In the genomic region with DNA sequence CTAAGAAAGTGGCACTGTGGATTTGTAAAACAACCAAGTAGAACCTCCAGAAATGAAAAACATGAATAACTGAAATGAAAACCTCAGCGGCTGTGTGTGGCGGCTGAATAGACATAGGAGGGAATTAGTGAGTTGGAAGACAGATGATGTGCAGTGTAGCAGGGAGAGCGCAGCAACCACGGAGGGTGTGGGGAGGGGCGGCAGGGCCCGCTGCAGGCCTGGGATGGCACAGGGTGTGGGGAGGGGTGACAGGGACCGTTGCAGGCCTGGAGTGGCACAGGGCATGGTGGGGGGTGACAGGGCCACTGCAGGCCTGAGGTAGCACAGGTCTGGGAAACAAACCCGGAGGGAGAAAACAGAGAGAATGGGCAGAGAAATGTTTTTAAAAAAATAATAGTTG, we compare ENCODE assay signal across 17 cellular contexts. TPM values are rescaled to one million over a fixed set of nuclear protein-coding genes. Genes with fewer than 3 reads are reported as not detected.
A peak's percentile ranks its signal among the peaks of the same experiment; 100 is the strongest.
DNase-seq lines count a peak whose midpoint lies in the region; ATAC-seq and TF ChIP-seq lines count a peak whose summit lies in the region.
"Had no signal": no experiment of that assay in that cellular context is flagged by ENCODE, and none has a peak within 500 bp of the region (broad histone marks: within the 10 kb centered on the region; RNA-seq: fewer than 3 reads in every experiment).

No MANE protein-coding gene starts in this region.

- H3K27me3 ChIP-seq in H7 (ENCODE audit: control insufficient read depth, insufficient read depth, low read length) (no peaks in the 10 kb centered on the region), left ventricle myocardium inferior (ENCODE audit: low read depth) (no peaks in the 10 kb centered on the region)
- H3K27me3 ChIP-seq: ascending aorta had no signal

- peak; percentile 1 for DNase-seq in activated gamma-delta T cell treated with Interleukin-2 at 50 U/mL for 16 hours
- no peak for DNase-seq in activated gamma-delta T cell (lab: John Stamatoyannopoulos, UW)
- DNase-seq in H7, result peak; percentile 33
- peak; percentile 1 for DNase-seq in left ventricle myocardium inferior
- peak; percentile 4 for DNase-seq in stimulated activated CD8-positive, alpha-beta memory T cell treated with anti-CD3 and anti-CD28 coated beads, Interleukin-4, amount 100 ng/mL, for 48 hours
- no peak for DNase-seq in NCI-H510A (lab: John Stamatoyannopoulos, UW)
- DNase-seq in GM10266 (ENCODE audit: extremely low spot score), result no peak
- DNase-seq: activated CD4-positive, alpha-beta T cell treated with anti-CD3 and anti-CD28 coated beads, Interleukin-2, amount 50 U/mL, for 1 hour; GDM1; mesenchymal stem cell; NCI-H1436 treated with DMSO at 0.1 percent for 48 hours; NCI-H2227 treated with DMSO at 0.1 percent for 48 hours had no signal

- ATAC-seq in HG02970 (IDR thresholded peaks at IDR 0.05; ENCODE audit: low FRiP score, unreplicated experiment), result no peak
- ATAC-seq: GM12878; naive thymus-derived CD4-positive, alpha-beta T cell had no signal

- H3K36me3 ChIP-seq in H7 (replicated peaks; ENCODE audit: control insufficient read depth, insufficient read depth, low read length) (no peaks in the 10 kb centered on the region), left ventricle myocardium inferior (no peaks in the 10 kb centered on the region)
- H3K36me3 ChIP-seq: ascending aorta, HAP-1 had no signal

- peaks cover 8% of the 10 kb centered on the region for H3K4me1 ChIP-seq in left ventricle myocardium inferior
- H3K4me1 ChIP-seq: HAP-1 had no signal

- H3K4me3 ChIP-seq in H7 (ENCODE audit: insufficient read depth, low read depth, low read length) (no peak overlapping the region), left ventricle myocardium inferior (no peak overlapping the region)
- H3K4me3 ChIP-seq: ascending aorta, GM12878, HAP-1 had no signal

- H3K27ac ChIP-seq in left ventricle myocardium inferior (replicated peaks), result no peak overlapping the region
- H3K27ac ChIP-seq: ascending aorta had no signal

- intact Hi-C loops in left ventricle myocardium inferior (cut with micrococcal nuclease), result no loop called here

- TF ChIP-seq CTCF in left ventricle myocardium inferior (IDR thresholded peaks at IDR 0.05; ENCODE audit: borderline replicate concordance) (no peak), GM10266 (IDR thresholded peaks at IDR 0.05; ENCODE audit: control insufficient read depth, insufficient read depth, low read depth, missing control alignments) (no peak)

- H3K9me3 ChIP-seq in left ventricle myocardium inferior (replicated peaks), result no peaks in the 10 kb centered on the region
- H3K9me3 ChIP-seq: ascending aorta, HAP-1 had no signal

RNA-seq across cellular contexts. Expression of a gene that starts 51.1 kb away (rescaled TPM):
- total RNA-seq in H7 (2014; rRNA removed; shearing (Covaris generic)), result 1.3 and 3.3 TPM in 2 replicates
- 1.9 TPM for total RNA-seq in left ventricle myocardium inferior

Comparison
In these comparisons a context has a peak if more than half of its experiments do, and no peak if none do; other contexts are left out.
1. DNase-seq: peak in activated gamma-delta T cell treated with Interleukin-2 at 50 U/mL for 16 hours (single experiment), H7 (single experiment), left ventricle myocardium inferior (single experiment) and stimulated activated CD8-positive, alpha-beta memory T cell treated with anti-CD3 and anti-CD28 coated beads, Interleukin-4, amount 100 ng/mL, for 48 hours (single experiment); none in activated gamma-delta T cell (single experiment), NCI-H510A (single experiment) and GM10266 (single experiment).